Comparison of ENCODE assay signal across 20 cellular contexts in the genomic region with DNA sequence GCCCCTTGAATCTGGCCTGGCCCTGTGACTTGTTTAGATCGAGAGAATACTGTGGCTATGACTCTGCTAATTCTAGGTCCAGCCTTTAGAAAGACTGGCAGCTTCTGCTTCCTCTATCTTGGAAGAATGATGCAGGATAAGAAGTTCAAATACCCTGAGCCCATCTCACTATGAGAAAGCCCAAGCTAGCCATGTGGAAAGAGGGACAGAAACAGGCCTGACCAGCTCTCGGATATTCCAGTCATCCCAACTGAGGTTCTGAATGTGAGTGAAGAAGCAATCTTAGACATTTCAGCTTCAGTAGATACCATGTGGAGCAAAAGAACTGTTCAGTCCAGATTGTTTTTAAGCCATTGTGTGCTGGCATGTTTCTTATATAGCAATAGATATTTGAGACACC. TPM values are rescaled to one million over a fixed set of nuclear protein-coding genes. Genes with fewer than 3 reads are reported as not detected.
DNase-seq lines count a peak whose midpoint lies in the region; ATAC-seq and TF ChIP-seq lines count a peak whose summit lies in the region.
"Had no signal": no experiment of that assay in that cellular context is flagged by ENCODE, and none has a peak within 500 bp of the region (broad histone marks: within the 10 kb centered on the region; RNA-seq: fewer than 3 reads in every experiment).

No MANE protein-coding gene starts in this region.

- no TSS peak for BruUV-seq in mammary epithelial cell (replicated peaks; lab: Mats Ljungman, UMichigan)
- no TSS peak for BruUV-seq in Panc1 (replicated peaks; lab: Mats Ljungman, UMichigan)

- no peak for TF ChIP-seq CTCF in mammary epithelial cell (conservative IDR thresholded peaks at IDR 0.05 in 1 of 2, IDR thresholded peaks at IDR 0.05 in 1 of 2; ENCODE audit: extremely low read depth in 1 of 2, insufficient read depth in 1 of 2, low read depth in 1 of 2, low read length in 2 of 2)
- TF ChIP-seq CTCF in breast epithelium (IDR thresholded peaks at IDR 0.05), result no peak
- no peak for TF ChIP-seq CTCF in Panc1 (IDR thresholded peaks at IDR 0.05)

- in situ Hi-C loops in mammary epithelial cell (cut with MboI; ENCODE audit: low sequenced_read_pairs in 2 of 2) (loop anchor here in 1 of 2 donors (5.0 to 25.0 kb wide), 2 partner anchors 284 to 509 kb away; no protein-coding TSS in a partner anchor), Panc1 (cut with HindIII; ENCODE audit: low pct_unique_long_range_greater_than_20kb, low sequenced_read_pairs) (no loop called here)

- H4K20me1 ChIP-seq in mammary epithelial cell (ENCODE audit: insufficient read depth, low read length), result no peaks in the 10 kb centered on the region

- H3K36me3 ChIP-seq in mammary epithelial cell (ENCODE audit: insufficient read depth, low read length) (no peaks in the 10 kb centered on the region), breast epithelium (no peaks in the 10 kb centered on the region), Panc1 (ENCODE audit: control insufficient read depth, insufficient read depth, low read length) (no peaks in the 10 kb centered on the region), H7 (replicated peaks; ENCODE audit: control insufficient read depth, insufficient read depth, low read length) (no peaks in the 10 kb centered on the region)
- H3K36me3 ChIP-seq: MG63 had no signal

- TF ChIP-seq POLR2A in breast epithelium (IDR thresholded peaks at IDR 0.05), result no peak

- H3K9me3 ChIP-seq in mammary epithelial cell (replicated peaks; ENCODE audit: insufficient read depth, low read length) (no peaks in the 10 kb centered on the region), breast epithelium (no peaks in the 10 kb centered on the region), Panc1 (ENCODE audit: control insufficient read depth, insufficient read depth, low read depth, low read length) (peaks cover 30% of the 10 kb centered on the region; the same call in 1 of the 2 replicates)
- H3K9me3 ChIP-seq: MG63 had no signal

- H2AFZ ChIP-seq in mammary epithelial cell (ENCODE audit: low read depth, low read length), result peak overlapping the region; percentile 18

- H3K27ac ChIP-seq in mammary epithelial cell (ENCODE audit: insufficient read depth, low read depth, low read length) (no peak overlapping the region), breast epithelium (no peak overlapping the region), Panc1 (ENCODE audit: low read length) (peak overlapping the region; percentile 78)
- H3K27ac ChIP-seq: RWPE1 had no signal

- dilution Hi-C loops in mammary epithelial cell (cut with HindIII; ENCODE audit: low sequenced_read_pairs), result no loop called here

- no peaks in the 10 kb centered on the region for H3K79me2 ChIP-seq in mammary epithelial cell (ENCODE audit: insufficient read depth, low read length)

- H3K4me2 ChIP-seq in mammary epithelial cell (ENCODE audit: insufficient read depth, low read depth, low read length), result no peak overlapping the region

- intact Hi-C loops in mammary epithelial cell (cut with micrococcal nuclease), result loop anchor here (5.0 to 10.0 kb wide), 5 partner anchors 129 to 929 kb away; no protein-coding TSS in a partner anchor
- intact Hi-C loops in breast epithelium (cut with DNase I; ENCODE audit: low total_unique reads), result no loop called here
- intact Hi-C loops in Panc1 (cut with micrococcal nuclease; ENCODE audit: unreplicated experiment), result loop anchor here (5.0 kb wide), 1 partner anchor 499 kb away; no protein-coding TSS in a partner anchor

- no peak overlapping the region for H3K9ac ChIP-seq in mammary epithelial cell (ENCODE audit: insufficient read depth, low read length)

- CTCF ChIA-PET in mammary epithelial cell (lab: Charles Lee; ENCODE audit: low non-redundant PET), result no interaction called here
- CTCF ChIA-PET in Panc1 (lab: Charles Lee), result no interaction called here

- H3K27me3 ChIP-seq in mammary epithelial cell (ENCODE audit: insufficient read depth, low read length) (no peaks in the 10 kb centered on the region), breast epithelium (no peaks in the 10 kb centered on the region), Panc1 (ENCODE audit: control insufficient read depth, insufficient read depth, low read length) (no peaks in the 10 kb centered on the region), H7 (ENCODE audit: control insufficient read depth, insufficient read depth, low read length) (no peaks in the 10 kb centered on the region)
- H3K27me3 ChIP-seq: MG63 had no signal

- H3K4me1 ChIP-seq in mammary epithelial cell (ENCODE audit: insufficient read depth, low read length), result no peaks in the 10 kb centered on the region
- H3K4me1 ChIP-seq in breast epithelium, result no peaks in the 10 kb centered on the region
- peaks cover 13% of the 10 kb centered on the region for H3K4me1 ChIP-seq in Panc1 (ENCODE audit: control insufficient read depth, insufficient read depth, low read length)

- no peak for ATAC-seq in Panc1
- ATAC-seq: SK-N-SH treated with all-trans-retinoic acid at 6 μM for 48 hours had no signal

- no peak for DNase-seq in mammary epithelial cell
- no peak for DNase-seq in breast epithelium (ENCODE audit: low spot score in 2 of 2)
- DNase-seq in Panc1 (ENCODE audit: low read depth, low spot score), result no peak
- peak; percentile 60 for DNase-seq in islet precursor cell
- no peak for DNase-seq in H7
- DNase-seq in NCI-H2107 treated with DMSO at 0.1 percent for 48 hours (lab: John Stamatoyannopoulos, UW; ENCODE audit: unreplicated experiment), result no peak
- no peak for DNase-seq in T-helper 9 cell
- no peak for DNase-seq in A172 (ENCODE audit: low spot score)
- DNase-seq: C1 segment of cervical spinal cord; DMS79; H9; Kasumi-1; MG63; NCI-H1092; NCI-H1436 treated with DMSO at 0.1 percent for 48 hours; NCI-H2081; NK-92 treated with Interleukin-12 subunit alpha and Interleukin-12 subunit beta, amount 100 ng/mL, for 24 hours; SIG-M5 had no signal

- POLR2A ChIA-PET in Panc1 (lab: Charles Lee), result no interaction called here

- H3K4me3 ChIP-seq in mammary epithelial cell (replicated peaks in 1 of 3; ENCODE audit: insufficient read depth in 1 of 3, low read depth in 2 of 3, low read length in 3 of 3) (no peak overlapping the region), breast epithelium (no peak overlapping the region), Panc1 (ENCODE audit: low read depth in 2 of 2, low read length in 2 of 2) (no peak overlapping the region), H7 (ENCODE audit: insufficient read depth, low read depth, low read length) (no peak overlapping the region)
- H3K4me3 ChIP-seq: MG63 had no signal

- 96% methylated on average over 2 of the region's 2 CpGs for WGBS in mammary epithelial cell (ENCODE audit: low coverage, missing lambda C conversion rate)

RNA-seq across cellular contexts. Expression of gene KRR1, which starts 17.3 kb away (rescaled TPM):
- total RNA-seq in mammary epithelial cell, result 10 to 100 TPM; 36.7 to 99.1 TPM
- 41.0 TPM for polyA plus RNA-seq in mammary epithelial cell
- 21.6 TPM for polyA minus RNA-seq in mammary epithelial cell
- 10 to 100 TPM; 34.1 to 56.9 (median 36.4) TPM for total RNA-seq in breast epithelium
- 161 TPM for total RNA-seq in Panc1 (2021; ENCODE audit: unreplicated experiment)
- 60.4 TPM for polyA plus RNA-seq in Panc1 (2012; ENCODE audit: insufficient read length)
- 25.6 and 35.0 TPM in 2 replicates for total RNA-seq in H7 (2014; rRNA removed; shearing (Covaris generic))
- total RNA-seq in A172 (2014; rRNA removed; shearing (Covaris generic)), result 56.5 and 64.7 TPM in 2 replicates

RNA-seq across cellular contexts. Expression of gene GLIPR1, which starts 48.1 kb away (rescaled TPM):
- 10 to 100 TPM; 92.4 to 96.0 TPM for total RNA-seq in mammary epithelial cell
- 74.1 TPM for polyA plus RNA-seq in mammary epithelial cell
- 45.6 TPM for polyA minus RNA-seq in mammary epithelial cell
- total RNA-seq in breast epithelium, result 10 to 100 TPM; 12.1 to 23.0 (median 17.0) TPM
- total RNA-seq in Panc1 (2021; ENCODE audit: unreplicated experiment), result 11.5 TPM
- polyA plus RNA-seq in Panc1 (2012; ENCODE audit: insufficient read length), result 9.7 TPM
- 0.21 and 0.52 TPM in 2 replicates for total RNA-seq in H7 (2014; rRNA removed; shearing (Covaris generic))
- 13.3 and 20.2 TPM in 2 replicates for total RNA-seq in A172 (2014; rRNA removed; shearing (Covaris generic))
